Comparison of ENCODE assay signal across 23 cellular contexts in the genomic region with DNA sequence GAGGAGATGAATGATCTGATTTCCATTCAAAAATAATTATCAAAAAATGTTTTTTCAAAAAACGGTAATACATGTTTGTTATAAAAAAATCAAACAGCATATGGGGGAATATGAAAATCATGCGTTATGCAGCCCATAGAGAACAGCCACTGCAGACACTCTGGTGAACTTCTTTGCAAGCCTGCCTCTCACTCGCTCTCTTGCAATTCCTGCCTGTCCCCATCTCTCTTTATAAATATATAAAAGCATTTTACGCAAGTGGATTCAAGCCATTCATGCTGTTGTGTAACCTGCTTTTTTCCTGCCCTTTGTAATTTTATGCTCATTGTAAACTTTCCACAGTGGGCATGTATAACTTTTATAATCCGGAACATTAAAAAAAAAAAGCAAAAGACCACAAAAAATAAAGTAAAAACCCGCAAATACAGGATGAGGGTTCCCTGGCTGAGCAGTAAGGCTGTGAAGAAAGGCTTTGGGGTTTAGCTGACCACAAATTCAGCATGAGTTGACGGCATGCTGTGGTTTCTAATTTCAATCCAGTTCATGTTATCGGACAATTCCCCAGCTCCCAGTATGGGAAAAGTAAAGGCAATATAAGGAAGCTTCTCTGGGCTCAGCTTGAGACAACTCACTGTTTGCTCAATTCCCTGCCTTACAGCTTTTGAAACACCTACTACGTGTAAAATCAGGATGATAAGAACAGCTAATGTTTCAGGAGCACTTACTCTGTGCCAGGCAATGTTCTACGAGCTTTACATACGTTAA. TPM values are rescaled to one million over a fixed set of nuclear protein-coding genes. Genes with fewer than 3 reads are reported as not detected.
DNase-seq lines count a peak whose midpoint lies in the region; ATAC-seq, FAIRE-seq and TF ChIP-seq lines count a peak whose summit lies in the region.
"Had no signal": no experiment of that assay in that cellular context is flagged by ENCODE, and none has a peak within 500 bp of the region (broad histone marks: within the 10 kb centered on the region; RNA-seq: fewer than 3 reads in every experiment).

No MANE protein-coding gene starts in this region.

- peaks cover 62% of the 10 kb centered on the region for H3K27me3 Mint-ChIP-seq in activated naive CD8-positive, alpha-beta T cell
- H3K27me3 Mint-ChIP-seq in activated naive CD8-positive, alpha-beta T cell treated with anti-CD3 and anti-CD28 coated beads for 36 hours = peaks cover 85% of the 10 kb centered on the region

- H3K27ac Mint-ChIP-seq in activated naive CD8-positive, alpha-beta T cell = no peak overlapping the region
- H3K27ac Mint-ChIP-seq in activated naive CD8-positive, alpha-beta T cell treated with anti-CD3 and anti-CD28 coated beads for 36 hours = no peak overlapping the region

- FAIRE-seq in K562 (lab: Jason Lieb, UNC) = peak; percentile 29
- FAIRE-seq in urothelium cell line (lab: Jason Lieb, UNC) = no peak
- FAIRE-seq: H54 had no signal

- no peak for TF ChIP-seq EP300 in K562 (IDR thresholded peaks at IDR 0.05; ENCODE audit: low read length)

- no peak for ATAC-seq in K562
- ATAC-seq: left lobe of liver, mucosa of descending colon, sciatic nerve had no signal

- peaks cover 31% of the 10 kb centered on the region for H3K4me1 Mint-ChIP-seq in activated naive CD8-positive, alpha-beta T cell (ENCODE audit: low read depth)
- peaks cover 22% of the 10 kb centered on the region for H3K4me1 Mint-ChIP-seq in activated naive CD8-positive, alpha-beta T cell treated with anti-CD3 and anti-CD28 coated beads for 36 hours

- no peaks in the 10 kb centered on the region for H3K79me2 ChIP-seq in K562 (ENCODE audit: control insufficient read depth, insufficient read depth, low read length)

- H3K36me3 ChIP-seq in K562 (ENCODE audit: control insufficient read depth, insufficient read depth, low read length) = no peaks in the 10 kb centered on the region
- no peaks in the 10 kb centered on the region for H3K36me3 ChIP-seq in spleen
- H3K36me3 ChIP-seq: SJSA1 had no signal

- CTCF ChIA-PET in K562 (lab: Yijun Ruan, JAX; ENCODE audit: low intra/inter-chr PET ratio) = interaction anchor here (1.0 kb wide), 1 partner anchor 294 kb away, joined by 3 read pairs; no protein-coding TSS in a partner anchor

- TF ChIP-seq RAD21 in K562 (CRISPR knock-in tag; conservative IDR thresholded peaks at IDR 0.05 in 1 of 2, IDR thresholded peaks at IDR 0.05 in 1 of 2) = no peak

- no peak overlapping the region for H3K9ac ChIP-seq in K562 (ENCODE audit: insufficient read depth in 1 of 2, low read depth in 2 of 2, low read length in 2 of 2)

- H3K4me2 ChIP-seq in K562 (ENCODE audit: insufficient read depth, low read length) = no peak overlapping the region

- H3K4me3 ChIP-seq in K562 (no peak overlapping the region), spleen (no peak overlapping the region)
- H3K4me3 ChIP-seq: mucosa of descending colon, SJSA1 had no signal

- no TSS peak for BruUV-seq in K562 (replicated peaks; lab: Mats Ljungman, UMichigan)

- peaks cover 0 to 3% of the 10 kb centered on the region in 2 experiments; a peak in 1 of 5 replicates for H3K4me1 ChIP-seq in K562 (replicated peaks in 1 of 2; ENCODE audit: control insufficient read depth in 2 of 2, insufficient read depth in 2 of 2, low read length in 2 of 2)
- H3K4me1 ChIP-seq in spleen = peaks cover 0 to 6% (median 0%) of the 10 kb centered on the region in 6 donors
- H3K4me1 ChIP-seq: SJSA1 had no signal

- 3% methylated on average over 11 of the region's 11 CpGs for WGBS in K562 (ENCODE audit: insufficient coverage, low coverage, missing lambda C conversion rate)
- 44 to 58% (median 48%) methylated on average over 11 of the region's 11 CpGs for WGBS in spleen, 5 donors

- H3K36me3 Mint-ChIP-seq in activated naive CD8-positive, alpha-beta T cell = no peaks in the 10 kb centered on the region
- H3K36me3 Mint-ChIP-seq in activated naive CD8-positive, alpha-beta T cell treated with anti-CD3 and anti-CD28 coated beads for 36 hours = no peaks in the 10 kb centered on the region

- no peak for DNase-seq in activated naive CD8-positive, alpha-beta T cell treated with anti-CD3 and anti-CD28 coated beads for 36 hours
- DNase-seq in OCI-M1 (lab: John Stamatoyannopoulos, UW) = peak; percentile 35
- DNase-seq in K562 (ENCODE audit: extremely low read depth in 1 of 4, low spot score in 3 of 4) = no peak
- DNase-seq in smooth muscle cell of the brain vasculature (ENCODE audit: low read depth, low spot score) = peak; percentile 36
- no peak for DNase-seq in spleen
- no peak for DNase-seq in GM13977 (ENCODE audit: low spot score)
- no peak for DNase-seq in urothelium cell line (ENCODE audit: low spot score)
- DNase-seq: ACHN; activated naive CD4-positive, alpha-beta T cell; dermis blood vessel endothelial cell; foreskin melanocyte; KG1; mucosa of descending colon; NCI-H1105 treated with DMSO at 0.1 percent for 48 hours; NCI-H2171 treated with DMSO at 0.1 percent for 48 hours; occipital lobe; stimulated activated CD4-positive, alpha-beta T cell treated with anti-CD3 and anti-CD28 coated beads, Interleukin-1b, Interleukin-23, amount 100 ng/mL, for 48 hours; T-helper 9 cell had no signal

- POLR2A ChIA-PET in K562 (lab: Yijun Ruan, JAX) = interaction anchor here (0.8 to 1.1 kb wide), 2 partner anchors 164 to 308 kb away, joined by 3 read pairs; no protein-coding TSS in a partner anchor

- in situ Hi-C loops in K562 (cut with MboI) (no loop called here), GM13977 (cut with MboI; ENCODE audit: low pct_unique_long_range_greater_than_20kb, low sequenced_read_pairs, unreplicated experiment) (no loop called here)

- no peak for TF ChIP-seq CTCF in K562 (IDR thresholded peaks at IDR 0.05 in 2 of 3, conservative IDR thresholded peaks at IDR 0.05 in 1 of 3; ENCODE audit: insufficient read depth in 2 of 3, low read depth in 1 of 3, low read length in 3 of 3)
- no peak for TF ChIP-seq CTCF in spleen (IDR thresholded peaks at IDR 0.05 in 8 of 11, conservative IDR thresholded peaks at IDR 0.05 in 3 of 11)
- TF ChIP-seq CTCF in GM13977 (IDR thresholded peaks at IDR 0.05; ENCODE audit: extremely low read depth, insufficient read depth, missing control alignments) = no peak

- no peaks in the 10 kb centered on the region for H3K9me1 ChIP-seq in K562 (ENCODE audit: control insufficient read depth, insufficient read depth, low read length)

- no peak overlapping the region for H3K27ac ChIP-seq in K562 (ENCODE audit: extremely low read depth, low read depth, low read length)
- H3K27ac ChIP-seq in spleen = no peak overlapping the region
- H3K27ac ChIP-seq: SJSA1 had no signal

- H3K4me3 Mint-ChIP-seq in activated naive CD8-positive, alpha-beta T cell = peak overlapping the region; percentile 44
- no peak overlapping the region for H3K4me3 Mint-ChIP-seq in activated naive CD8-positive, alpha-beta T cell treated with anti-CD3 and anti-CD28 coated beads for 36 hours

- no peak for TF ChIP-seq POLR2A in K562 (conservative IDR thresholded peaks at IDR 0.05)
- no peak for TF ChIP-seq POLR2A in spleen (IDR thresholded peaks at IDR 0.05)

- intact Hi-C loops in K562 (cut with micrococcal nuclease) = no loop called here
- intact Hi-C loops in spleen (cut with DNase I; ENCODE audit: low total_unique reads) = no loop called here

- H3K9me3 ChIP-seq in K562 (replicated peaks; ENCODE audit: control insufficient read depth, insufficient read depth, low read depth, low read length) (no peaks in the 10 kb centered on the region; the same call in 1 of the 2 replicates), spleen (no peaks in the 10 kb centered on the region)
- H3K9me3 ChIP-seq: mucosa of descending colon, SJSA1 had no signal

- no peak overlapping the region for H2AFZ ChIP-seq in K562 (ENCODE audit: low read depth, low read length)

- no peaks in the 10 kb centered on the region for H3K9me3 Mint-ChIP-seq in activated naive CD8-positive, alpha-beta T cell (ENCODE audit: low read depth)
- H3K9me3 Mint-ChIP-seq in activated naive CD8-positive, alpha-beta T cell treated with anti-CD3 and anti-CD28 coated beads for 36 hours = no peaks in the 10 kb centered on the region

- H3K27me3 ChIP-seq in K562 (ENCODE audit: control insufficient read depth in 2 of 2, insufficient read depth in 2 of 2, low read length in 2 of 2) = peaks cover 35 to 54% of the 10 kb centered on the region in 2 experiments; a peak in 4 of 5 replicates
- H3K27me3 ChIP-seq in spleen (replicated peaks in 1 of 7) = peaks cover 0 to 86% (median 0%) of the 10 kb centered on the region in 7 donors

- H4K20me1 ChIP-seq in K562 (replicated peaks; ENCODE audit: control insufficient read depth, insufficient read depth, low read length) = peaks cover 4% of the 10 kb centered on the region; the same call in 1 of the 2 replicates

TF ChIP-seq in K562, 482 proteins besides CTCF, POLR2A, EP300 and RAD21:
- TF ChIP-seq ZKSCAN1 (IDR thresholded peaks at IDR 0.05; ENCODE audit: low read depth, low read length) = peak; percentile 75; the same call in 1 of the 2 replicates
- no peak for TF ChIP-seq ZNF347 (CRISPR knock-in tag; IDR thresholded peaks at IDR 0.05; ENCODE audit: low read depth)

RNA-seq across cellular contexts. Expression of a gene that starts 52.8 kb away (rescaled TPM):
- total RNA-seq in activated naive CD8-positive, alpha-beta T cell treated with anti-CD3 and anti-CD28 coated beads for 36 hours = 10 to 100 TPM; 14.8 to 15.8 TPM
- 58.0 and 66.5 TPM in 2 replicates for total RNA-seq in K562 (2011; cell fraction: chromatin; rRNA removed; ENCODE audit: low replicate concordance)
- total RNA-seq in K562 (2011; cell fraction: nucleolus; rRNA removed) = 22.5 and 26.7 TPM in 2 replicates
- total RNA-seq in K562 (2011; cell fraction: nucleoplasm; rRNA removed) = 28.2 and 29.6 TPM in 2 replicates
- total RNA-seq in K562 (2014; rRNA removed) (16.3 and 18.7 TPM in 2 replicates), K562 (2014; rRNA removed; fragmentation: Illumina TruSeq; extraction: Trizol) (18.0 and 18.8 TPM in 2 replicates), K562 (2015; rRNA removed; fragmentation: Illumina TruSeq; extraction: Trizol) (21.9 and 22.3 TPM in 2 replicates), K562 (2021) (25.3 and 26.0 TPM in 2 replicates), spleen (10 to 100 TPM; 27.3 to 40.2 (median 32.7) TPM)
- polyA plus RNA-seq in K562 (2011; rRNA removed) (11.1 and 12.3 TPM in 2 replicates), K562 (2014; fragmentation: Illumina TruSeq; extraction: Trizol) (20.1 and 22.9 TPM in 2 replicates), K562 (2014; fragmentation: Nextera tagmentation; extraction: Ambion mirVana) (1 to 10 TPM; 2.6 to 5.1 TPM), K562 (2014; rRNA removed) (21.2 and 21.8 TPM in 2 replicates), spleen (10 to 100 TPM in 1 of 3 donors, 1 to 10 TPM in 2; 4.4 to 12.9 (median 9.8) TPM)
- 7.7 and 9.6 TPM in 2 replicates for polyA plus RNA-seq in K562 (2011; cell fraction: cytosol; rRNA removed)
- polyA plus RNA-seq in K562 (2011; cell fraction: nucleus; rRNA removed) = 54.9 and 86.0 TPM in 2 replicates
- polyA plus RNA-seq in K562 (2012) = 14.2 and 17.0 TPM in 2 replicates
- 17.6 and 19.0 TPM in 2 replicates for polyA minus RNA-seq in K562 (2011; rRNA and poly(A)+ RNA removed)
- 8.6 and 10.1 TPM in 2 replicates for polyA minus RNA-seq in K562 (2011; cell fraction: cytosol; rRNA and poly(A)+ RNA removed)
- 18.2 and 27.2 TPM in 2 replicates for polyA minus RNA-seq in K562 (2011; cell fraction: nucleus; rRNA and poly(A)+ RNA removed)

Comparison
In these comparisons a context has a peak if more than half of its experiments do, and no peak if none do; other contexts are left out.
1. DNase-seq: peak in OCI-M1 (single experiment) and smooth muscle cell of the brain vasculature (single experiment); none in activated naive CD8-positive, alpha-beta T cell treated with anti-CD3 and anti-CD28 coated beads for 36 hours (single experiment), K562 (0 of 4), spleen (single experiment), GM13977 (single experiment) and urothelium cell line (single experiment).